8 cellular contexts compared by ENCODE assay signal in the genomic region with DNA sequence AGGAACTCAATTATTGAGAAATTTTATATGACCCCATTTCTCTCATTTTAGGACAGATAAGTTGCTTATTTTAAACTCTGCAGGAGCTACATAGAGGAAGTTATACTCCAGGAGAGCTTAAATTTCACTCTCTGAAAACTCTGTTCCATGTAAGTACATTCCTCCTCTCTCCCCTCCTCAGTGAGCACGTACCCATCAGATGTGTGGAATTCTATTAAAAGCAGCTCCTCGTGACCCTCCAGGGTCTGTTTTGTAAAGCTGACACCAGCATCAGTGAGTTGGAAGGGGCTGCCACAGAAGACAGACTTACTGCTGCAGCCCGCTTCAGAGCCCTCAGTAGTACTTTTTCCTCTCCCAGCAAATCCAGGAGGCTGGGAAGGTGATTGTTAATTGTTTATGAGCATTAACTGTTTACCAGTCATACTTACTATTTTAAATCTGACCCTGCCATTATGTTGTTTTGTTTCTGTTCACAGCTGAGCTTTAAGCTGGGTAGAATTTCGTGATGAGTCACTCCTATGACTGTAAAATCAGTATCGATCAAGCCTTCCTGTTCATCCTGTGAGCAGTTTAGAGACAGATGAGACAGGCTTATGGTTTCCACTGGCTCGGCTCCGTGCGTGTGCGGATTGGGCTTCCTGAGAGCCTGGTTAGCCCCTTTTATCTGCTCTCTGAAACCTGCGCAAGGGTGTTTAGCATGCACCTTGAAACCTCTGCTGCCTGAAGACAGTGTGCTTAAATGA. TPM values are rescaled to one million over a fixed set of nuclear protein-coding genes. Genes with fewer than 3 reads are reported as not detected.
A peak's percentile ranks its signal among the peaks of the same experiment; 100 is the strongest.
DNase-seq lines count a peak whose midpoint lies in the region; ATAC-seq and TF ChIP-seq lines count a peak whose summit lies in the region.

No MANE protein-coding gene starts in this region.

- DNase-seq in EH (ENCODE audit: low read depth) (peak; percentile 64), NCI-H2196 treated with DMSO at 0.1 percent for 48 hours (lab: John Stamatoyannopoulos, UW; ENCODE audit: unreplicated experiment) (no peak), NCI-H226 (no peak), NCI-H2227 (lab: John Stamatoyannopoulos, UW; ENCODE audit: unreplicated experiment) (no peak), NCI-H524 (lab: John Stamatoyannopoulos, UW) (no peak)
- DNase-seq in activated naive CD8-positive, alpha-beta T cell treated with anti-CD3 and anti-CD28 coated beads, Interleukin-2, amount 50 U/mL, for 24 hours: peak; percentile 8
- peak in 1 of 10 donors; percentile 20 for DNase-seq in naive thymus-derived CD8-positive, alpha-beta T cell

- H3K9me2 ChIP-seq in Loucy (replicated peaks; ENCODE audit: low read depth, low read length): no peaks in the 10 kb centered on the region

- H3K4me2 ChIP-seq in Loucy (ENCODE audit: low read depth, low read length, poor library complexity, severe bottlenecking): peak overlapping the region; percentile 30

- H3K4me1 ChIP-seq in Loucy (ENCODE audit: insufficient read depth, low read length, poor library complexity, severe bottlenecking): peaks cover 44% of the 10 kb centered on the region

- no peak overlapping the region for H3K4me3 Mint-ChIP-seq in activated naive CD8-positive, alpha-beta T cell treated with anti-CD3 and anti-CD28 coated beads, Interleukin-2, amount 50 U/mL, for 24 hours
- peak overlapping the region in 8 of 10 donors; percentile 5 to 70 (median 42) for H3K4me3 Mint-ChIP-seq in naive thymus-derived CD8-positive, alpha-beta T cell

- no peak for TF ChIP-seq CTCF in Loucy (conservative IDR thresholded peaks at IDR 0.05; ENCODE audit: low read length)

- peak overlapping the region; percentile 34 for H3K9ac ChIP-seq in Loucy (ENCODE audit: low read depth, low read length, poor library complexity, severe bottlenecking)

- no peaks in the 10 kb centered on the region for H3K9me3 Mint-ChIP-seq in activated naive CD8-positive, alpha-beta T cell treated with anti-CD3 and anti-CD28 coated beads, Interleukin-2, amount 50 U/mL, for 24 hours
- no peaks in the 10 kb centered on the region for H3K9me3 Mint-ChIP-seq in naive thymus-derived CD8-positive, alpha-beta T cell

- peaks cover 97% of the 10 kb centered on the region for H3K79me2 ChIP-seq in Loucy (ENCODE audit: insufficient read depth, low read length)

- peak overlapping the region; percentile 48 for H3K27ac Mint-ChIP-seq in activated naive CD8-positive, alpha-beta T cell treated with anti-CD3 and anti-CD28 coated beads, Interleukin-2, amount 50 U/mL, for 24 hours
- peak overlapping the region in 6 of 10 donors; percentile 8 to 77 (median 44) for H3K27ac Mint-ChIP-seq in naive thymus-derived CD8-positive, alpha-beta T cell

- no peaks in the 10 kb centered on the region for H3K27me3 ChIP-seq in Loucy (ENCODE audit: insufficient read depth, low read length, poor library complexity, severe bottlenecking)

- H2AFZ ChIP-seq in Loucy (ENCODE audit: low read length): no peak overlapping the region

- POLR2A ChIA-PET in naive thymus-derived CD8-positive, alpha-beta T cell (lab: Charles Lee): no interaction called here

- peaks cover 12% of the 10 kb centered on the region for H4K20me1 ChIP-seq in Loucy (ENCODE audit: insufficient read depth, low read length, poor library complexity, severe bottlenecking)

- no peaks in the 10 kb centered on the region for H3K36me3 ChIP-seq in Loucy (ENCODE audit: insufficient read depth, low read length)

- H3K9me3 ChIP-seq in Loucy (ENCODE audit: insufficient read depth, low read depth, low read length): no peaks in the 10 kb centered on the region

- H3K4me3 ChIP-seq in Loucy (ENCODE audit: low read length, poor library complexity, severe bottlenecking): no peak overlapping the region

- no peaks in the 10 kb centered on the region for H3F3A ChIP-seq in Loucy (ENCODE audit: low read depth)

- ATAC-seq in activated naive CD8-positive, alpha-beta T cell treated with anti-CD3 and anti-CD28 coated beads, Interleukin-2, amount 50 U/mL, for 24 hours: peak; percentile 97
- ATAC-seq in naive thymus-derived CD8-positive, alpha-beta T cell: peak; percentile 33 to 64

- no peaks in the 10 kb centered on the region for H3K27me3 Mint-ChIP-seq in activated naive CD8-positive, alpha-beta T cell treated with anti-CD3 and anti-CD28 coated beads, Interleukin-2, amount 50 U/mL, for 24 hours
- no peaks in the 10 kb centered on the region for H3K27me3 Mint-ChIP-seq in naive thymus-derived CD8-positive, alpha-beta T cell

- H3K36me3 Mint-ChIP-seq in activated naive CD8-positive, alpha-beta T cell treated with anti-CD3 and anti-CD28 coated beads, Interleukin-2, amount 50 U/mL, for 24 hours (ENCODE audit: low read depth): no peaks in the 10 kb centered on the region
- H3K36me3 Mint-ChIP-seq in naive thymus-derived CD8-positive, alpha-beta T cell: peaks cover 0 to 5% (median 3%) of the 10 kb centered on the region in 3 donors

- peaks cover 43% of the 10 kb centered on the region for H3K4me1 Mint-ChIP-seq in activated naive CD8-positive, alpha-beta T cell treated with anti-CD3 and anti-CD28 coated beads, Interleukin-2, amount 50 U/mL, for 24 hours
- peaks cover 42 to 88% (median 74%) of the 10 kb centered on the region in 4 donors for H3K4me1 Mint-ChIP-seq in naive thymus-derived CD8-positive, alpha-beta T cell

RNA-seq across cellular contexts. Expression of gene IGF1R, which starts 20.4 kb away (rescaled TPM):
- total RNA-seq in naive thymus-derived CD8-positive, alpha-beta T cell: 100 to 1,000 TPM; 117 to 122 TPM
- 1 to 10 TPM; 2.5 to 6.3 (median 4.9) TPM for polyA plus RNA-seq in naive thymus-derived CD8-positive, alpha-beta T cell

Comparison
In these comparisons a context has a peak if more than half of its experiments do, and no peak if none do; other contexts are left out.
1. DNase-seq: peak in EH (single experiment) and activated naive CD8-positive, alpha-beta T cell treated with anti-CD3 and anti-CD28 coated beads, Interleukin-2, amount 50 U/mL, for 24 hours (single experiment); none in NCI-H2196 treated with DMSO at 0.1 percent for 48 hours (single experiment), NCI-H226 (single experiment), NCI-H2227 (single experiment) and NCI-H524 (0 of 2).